20 cellular contexts compared by ENCODE assay signal in the genomic region with DNA sequence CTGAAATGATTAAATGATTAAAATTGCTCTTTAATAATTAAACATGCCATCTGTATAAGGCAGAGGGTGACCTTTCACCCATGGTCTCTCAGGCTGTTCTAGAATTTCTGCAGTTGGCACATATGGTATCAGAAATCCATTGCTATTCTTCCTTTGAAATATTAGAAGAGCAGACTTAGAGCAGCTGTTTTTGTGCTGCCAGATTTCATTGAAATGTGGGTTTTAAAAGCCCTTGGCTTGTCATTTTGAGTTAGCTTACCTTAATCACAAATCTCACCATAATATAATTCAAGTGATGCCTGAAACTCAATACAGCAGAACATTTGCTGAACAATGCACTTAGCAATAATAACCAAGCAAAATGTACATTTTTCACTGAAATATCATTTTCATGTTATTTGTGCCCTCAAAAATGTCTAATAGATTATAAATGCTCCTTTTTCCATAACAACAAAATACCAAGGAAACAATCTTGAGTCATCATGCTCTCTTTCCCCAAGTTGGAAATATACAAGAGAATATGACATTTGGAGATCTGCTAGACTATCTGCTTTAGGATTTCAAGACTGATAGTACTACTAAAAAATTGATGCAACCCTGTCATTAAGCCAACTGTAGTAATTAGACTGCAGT. TPM values are rescaled to one million over a fixed set of nuclear protein-coding genes. Genes with fewer than 3 reads are reported as not detected.
"Had no signal": no experiment of that assay in that cellular context is flagged by ENCODE, and none has a peak within 500 bp of the region (broad histone marks: within the 10 kb centered on the region; RNA-seq: fewer than 3 reads in every experiment).

No MANE protein-coding gene starts in this region.

- H3K9me3 ChIP-seq: breast epithelium, esophagus muscularis mucosa, mucosa of descending colon, psoas muscle, sigmoid colon, transverse colon had no signal

- H3K4me3 ChIP-seq: breast epithelium, dorsolateral prefrontal cortex, esophagus muscularis mucosa, mucosa of descending colon, psoas muscle, sigmoid colon, transverse colon had no signal

- H3K4me1 ChIP-seq: breast epithelium, psoas muscle had no signal

- H3K36me3 ChIP-seq: breast epithelium, esophagus muscularis mucosa, sigmoid colon, transverse colon had no signal

- ATAC-seq: activated naive CD4-positive, alpha-beta T cell treated with anti-CD3 and anti-CD28 coated beads, Interleukin-2, amount 50 U/mL, for 72 hours; foreskin keratinocyte; left colon; mucosa of descending colon; natural killer cell treated with Interleukin-12 subunit alpha and Interleukin-12 subunit beta and Interleukin-15 and Interleukin-18, amount 100 ng/mL, for 72 hours; psoas muscle had no signal

- DNase-seq: activated CD4-positive, alpha-beta T cell treated with anti-CD3 and anti-CD28 coated beads, Interleukin-2, amount 50 U/mL, for 1 hour; activated effector memory CD4-positive, alpha-beta T cell treated with anti-CD3 and anti-CD28 coated beads, Interleukin-2, amount 50 U/mL, for 16 hours; activated T-cell treated with anti-CD3 and anti-CD28 coated beads, Interleukin-2, amount 50 U/mL, for 1 hour; dorsolateral prefrontal cortex; foreskin keratinocyte; head of caudate nucleus; left colon; mucosa of descending colon; occipital lobe; psoas muscle; sigmoid colon; stimulated activated CD4-positive, alpha-beta T cell treated with anti-CD3 and anti-CD28 coated beads, Interleukin-12 subunit alpha, Interleukin-12 subunit beta, amount 100 ng/mL, for 4 hours; stimulated activated naive CD4-positive, alpha-beta T cell; substantia nigra; transverse colon had no signal

- H3K27ac ChIP-seq: breast epithelium, dorsolateral prefrontal cortex, esophagus muscularis mucosa, foreskin keratinocyte, psoas muscle, sigmoid colon, transverse colon had no signal

- H3K27me3 ChIP-seq: breast epithelium, dorsolateral prefrontal cortex, esophagus muscularis mucosa, foreskin keratinocyte, sigmoid colon, transverse colon had no signal

RNA-seq across cellular contexts. Expression of gene PTTG1IP2, which starts 16.1 kb away (rescaled TPM):
- total RNA-seq: activated naive CD4-positive, alpha-beta T cell treated with anti-CD3 and anti-CD28 coated beads, Interleukin-2, amount 50 U/mL, for 72 hours; breast epithelium; cerebellum; esophagus muscularis mucosa; foreskin keratinocyte; left colon; mucosa of descending colon; natural killer cell treated with Interleukin-12 subunit alpha and Interleukin-12 subunit beta and Interleukin-15 and Interleukin-18, amount 100 ng/mL, for 72 hours; occipital lobe; psoas muscle; sigmoid colon; transverse colon had no signal
